In genomic region chr10:59317066-59317465, GRCh38 we compare ENCODE assay signal across 27 cellular contexts.
"Had no signal": no experiment of that assay in that cellular context is flagged by ENCODE, and none has a peak within 500 bp of the region (broad histone marks: within the 10 kb centered on the region; RNA-seq: fewer than 3 reads in every experiment).

No MANE protein-coding gene starts in this region.

- ATAC-seq: effector memory CD8-positive, alpha-beta T cell; esophagus mucosa; gastrocnemius medialis; heart right ventricle; left lobe of liver; lower lobe of right lung; mucosa of descending colon had no signal

- H3K36me3 ChIP-seq: esophagus squamous epithelium, gastrocnemius medialis, lower lobe of right lung had no signal

- H3K27ac ChIP-seq: coronary artery, epithelial cell of prostate, lower lobe of right lung had no signal

- DNase-seq: dermis blood vessel endothelial cell; effector CD8-positive, alpha-beta T cell; effector memory CD8-positive, alpha-beta T cell; endodermal cell; erythroblast; esophagus squamous epithelium; foreskin fibroblast; foreskin melanocyte; gastrocnemius medialis; glutamatergic neuron; head of caudate nucleus; heart right ventricle; hippocampal formation; kidney glomerular epithelial cell; left ventricle myocardium inferior; lower lobe of right lung; mesenchymal stem cell; mucosa of descending colon; naive B cell had no signal

- H3K9me3 Mint-ChIP-seq: endodermal cell had no signal

- H3K9me3 ChIP-seq: esophagus squamous epithelium, gastrocnemius medialis, left ventricle myocardium inferior, lower lobe of right lung, mucosa of descending colon had no signal

- FAIRE-seq: colon, endometrium, keratinocyte had no signal

- H3K27ac Mint-ChIP-seq: effector memory CD8-positive, alpha-beta T cell; endodermal cell; mesothelial cell of epicardium; naive B cell had no signal

- H3K4me3 Mint-ChIP-seq: effector memory CD8-positive, alpha-beta T cell; endodermal cell; mesothelial cell of epicardium; naive B cell had no signal

- H3K4me1 Mint-ChIP-seq: naive B cell had no signal

- H3K36me3 Mint-ChIP-seq: naive B cell had no signal

- H3K27me3 ChIP-seq: esophagus squamous epithelium, gastrocnemius medialis, heart right ventricle had no signal

- H3K27me3 Mint-ChIP-seq: effector memory CD8-positive, alpha-beta T cell had no signal

- H3K4me3 ChIP-seq: coronary artery, esophagus squamous epithelium, gastrocnemius medialis, heart right ventricle, left ventricle myocardium inferior, lower lobe of right lung, mucosa of descending colon had no signal
